1 cellular context compared by ENCODE assay signal in genomic region chr9:130824079-130824478, GRCh38.
A peak's percentile ranks its signal among the peaks of the same experiment; 100 is the strongest.
TF ChIP-seq lines count a peak whose summit lies in the region.

No MANE protein-coding gene starts in this region.

TF ChIP-seq in HEK293, 187 proteins besides CTCF, POLR2A, EP300 and RAD21 (continued from another document):
- TF ChIP-seq, protein P1, sequence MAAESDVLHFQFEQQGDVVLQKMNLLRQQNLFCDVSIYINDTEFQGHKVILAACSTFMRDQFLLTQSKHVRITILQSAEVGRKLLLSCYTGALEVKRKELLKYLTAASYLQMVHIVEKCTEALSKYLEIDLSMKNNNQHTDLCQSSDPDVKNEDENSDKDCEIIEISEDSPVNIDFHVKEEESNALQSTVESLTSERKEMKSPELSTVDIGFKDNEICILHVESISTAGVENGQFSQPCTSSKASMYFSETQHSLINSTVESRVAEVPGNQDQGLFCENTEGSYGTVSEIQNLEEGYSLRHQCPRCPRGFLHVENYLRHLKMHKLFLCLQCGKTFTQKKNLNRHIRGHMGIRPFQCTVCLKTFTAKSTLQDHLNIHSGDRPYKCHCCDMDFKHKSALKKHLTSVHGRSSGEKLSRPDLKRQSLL (tag by site-specific recombination; IDR thresholded peaks at IDR 0.05) = 0 out of 2 replicates have a peak, but pooled peaks have one; percentile 52
- TF ChIP-seq TRIM28 (IDR thresholded peaks at IDR 0.05; ENCODE audit: borderline replicate concordance, low read length) (no peak), ZNF518A (tag by site-specific recombination; conservative IDR thresholded peaks at IDR 0.05; ENCODE audit: low read depth) (no peak), ZNF202 (tag by site-specific recombination; IDR thresholded peaks at IDR 0.05; ENCODE audit: borderline replicate concordance) (no peak), ZBTB17 (tag by site-specific recombination; IDR thresholded peaks at IDR 0.05) (peak; percentile 51), ZNF433 (tag by site-specific recombination; IDR thresholded peaks at IDR 0.05; ENCODE audit: low read depth) (no peak)
